ENCODE assay signal across 35 cellular contexts in the genomic region with DNA sequence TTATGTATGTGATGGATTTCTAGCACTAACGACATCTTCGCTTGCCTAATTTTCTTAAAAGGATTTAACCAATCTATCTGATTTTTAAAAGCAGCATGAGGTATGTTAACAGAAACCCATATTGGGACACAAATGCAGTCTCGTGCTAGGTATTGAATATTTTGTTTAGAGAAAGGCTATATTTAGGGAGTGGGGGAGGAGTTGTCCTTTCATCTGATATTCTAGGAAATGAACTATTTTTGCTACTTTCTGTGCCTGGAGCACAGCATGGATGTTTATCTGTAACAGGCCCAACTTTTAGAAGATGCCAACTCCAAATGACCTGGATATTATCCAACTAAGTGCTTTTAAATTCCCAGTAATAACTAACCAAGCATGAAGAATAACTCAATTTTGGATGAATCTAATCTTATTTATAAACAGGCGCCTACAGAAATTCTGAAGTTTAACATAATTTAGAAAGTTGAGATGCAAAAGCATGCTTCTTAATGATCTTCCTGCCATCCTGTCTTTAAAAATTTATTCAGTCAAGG.
DNase-seq lines count a peak whose midpoint lies in the region; ATAC-seq, FAIRE-seq and TF ChIP-seq lines count a peak whose summit lies in the region.
"Had no signal": no experiment of that assay in that cellular context is flagged by ENCODE, and none has a peak within 500 bp of the region (broad histone marks: within the 10 kb centered on the region; RNA-seq: fewer than 3 reads in every experiment).

No MANE protein-coding gene starts in this region.

- H4K20me1 ChIP-seq in HepG2 (ENCODE audit: insufficient read depth, low read length) (no peaks in the 10 kb centered on the region), SK-N-SH (ENCODE audit: insufficient read depth) (no peaks in the 10 kb centered on the region), K562 (replicated peaks; ENCODE audit: control insufficient read depth, insufficient read depth, low read length) (no peaks in the 10 kb centered on the region)
- H4K20me1 ChIP-seq: BLaER1; BLaER1 treated with 17β-estradiol and CSF1 and Interleukin-3, amounts not matched to agents 10 nM and 100 nM had no signal

- H3K79me2 ChIP-seq in HepG2 (ENCODE audit: insufficient read depth, low read length), result no peaks in the 10 kb centered on the region
- no peaks in the 10 kb centered on the region for H3K79me2 ChIP-seq in SK-N-SH (ENCODE audit: insufficient read depth)
- H3K79me2 ChIP-seq in K562 (ENCODE audit: control insufficient read depth, insufficient read depth, low read length), result no peaks in the 10 kb centered on the region

- ATAC-seq in HepG2 (no peak), right lobe of liver (no peak), SK-N-SH treated with all-trans-retinoic acid at 6 μM for 48 hours (no peak), K562 (no peak)
- ATAC-seq: A549; CD8-positive, alpha-beta T cell had no signal

- no peak overlapping the region for H3K4me3 ChIP-seq in HepG2 (replicated peaks in 1 of 3; ENCODE audit: insufficient read depth in 1 of 3, low read depth in 2 of 3, low read length in 3 of 3)
- H3K4me3 ChIP-seq in right lobe of liver, result no peak overlapping the region
- H3K4me3 ChIP-seq in SK-N-SH (ENCODE audit: low read depth in 2 of 2, low read length in 1 of 2), result no peak overlapping the region
- H3K4me3 ChIP-seq in K562, result no peak overlapping the region
- no peak overlapping the region for H3K4me3 ChIP-seq in Peyer's patch
- H3K4me3 ChIP-seq: A549; BLaER1; BLaER1 treated with 17β-estradiol and CSF1 and Interleukin-3, amounts not matched to agents 10 nM and 100 nM had no signal

- H3K36me3 ChIP-seq in HepG2 (replicated peaks in 1 of 2; ENCODE audit: control insufficient read depth in 1 of 2, insufficient read depth in 2 of 2, low read length in 2 of 2) (no peaks in the 10 kb centered on the region), right lobe of liver (no peaks in the 10 kb centered on the region), SK-N-SH (replicated peaks in 1 of 2; ENCODE audit: control insufficient read depth in 1 of 2, insufficient read depth in 2 of 2, low read length in 1 of 2) (no peaks in the 10 kb centered on the region), K562 (ENCODE audit: control insufficient read depth, insufficient read depth, low read length) (no peaks in the 10 kb centered on the region), Peyer's patch (no peaks in the 10 kb centered on the region)
- H3K36me3 ChIP-seq: BE2C; BLaER1; BLaER1 treated with 17β-estradiol and CSF1 and Interleukin-3, amounts not matched to agents 10 nM and 100 nM had no signal

- FAIRE-seq in HepG2 (lab: Jason Lieb, UNC) (peak; percentile 66), K562 (lab: Jason Lieb, UNC) (no peak)
- FAIRE-seq: A204.1, A549, D721Med had no signal

- POLR2A ChIA-PET in HepG2 (lab: Yijun Ruan, JAX), result no interaction called here
- POLR2A ChIA-PET in SK-N-SH (lab: Yijun Ruan, JAX), result no interaction called here
- POLR2A ChIA-PET in K562 (lab: Yijun Ruan, JAX), result no interaction called here

- no peak for TF ChIP-seq RAD21 in HepG2 (CRISPR knock-in tag; IDR thresholded peaks at IDR 0.05)
- no peak for TF ChIP-seq RAD21 in SK-N-SH (IDR thresholded peaks at IDR 0.05; ENCODE audit: low read length)
- TF ChIP-seq RAD21 in K562 (CRISPR knock-in tag; conservative IDR thresholded peaks at IDR 0.05 in 1 of 2, IDR thresholded peaks at IDR 0.05 in 1 of 2), result no peak

- TF ChIP-seq CTCF in HepG2 (CRISPR knock-in tag; IDR thresholded peaks at IDR 0.05), result no peak
- TF ChIP-seq CTCF in right lobe of liver (IDR thresholded peaks at IDR 0.05), result no peak
- TF ChIP-seq CTCF in SK-N-SH (IDR thresholded peaks at IDR 0.05), result no peak
- TF ChIP-seq CTCF in K562 (IDR thresholded peaks at IDR 0.05 in 2 of 3, conservative IDR thresholded peaks at IDR 0.05 in 1 of 3; ENCODE audit: insufficient read depth in 2 of 3, low read depth in 1 of 3, low read length in 3 of 3), result no peak
- TF ChIP-seq CTCF in Peyer's patch (IDR thresholded peaks at IDR 0.05), result no peak

- H3K4me1 ChIP-seq in HepG2 (ENCODE audit: insufficient read depth, low read length), result no peaks in the 10 kb centered on the region
- no peaks in the 10 kb centered on the region for H3K4me1 ChIP-seq in right lobe of liver
- H3K4me1 ChIP-seq in SK-N-SH (ENCODE audit: control insufficient read depth in 1 of 2, insufficient read depth in 2 of 2, low read depth in 1 of 2, low read length in 1 of 2), result peaks cover 0 to 16% of the 10 kb centered on the region in 2 experiments; a peak in 2 of 4 replicates
- H3K4me1 ChIP-seq in K562 (replicated peaks in 1 of 2; ENCODE audit: control insufficient read depth in 2 of 2, insufficient read depth in 2 of 2, low read length in 2 of 2), result 0 out of 5 replicates have a peak, but pooled peaks cover 0 to 4% of the 10 kb centered on the region in 2 experiments
- H3K4me1 ChIP-seq in Peyer's patch, result no peaks in the 10 kb centered on the region
- H3K4me1 ChIP-seq: A549; BLaER1; BLaER1 treated with 17β-estradiol and CSF1 and Interleukin-3, amounts not matched to agents 10 nM and 100 nM; Caco-2 had no signal

- H3K27me3 ChIP-seq in HepG2 (ENCODE audit: control insufficient read depth in 1 of 2, insufficient read depth in 2 of 2, low read length in 2 of 2) (no peaks in the 10 kb centered on the region), right lobe of liver (no peaks in the 10 kb centered on the region), SK-N-SH (ENCODE audit: insufficient read depth) (no peaks in the 10 kb centered on the region), K562 (ENCODE audit: control insufficient read depth in 2 of 2, insufficient read depth in 2 of 2, low read length in 2 of 2) (no peaks in the 10 kb centered on the region), Peyer's patch (no peaks in the 10 kb centered on the region)
- H3K27me3 ChIP-seq: BE2C; BLaER1; BLaER1 treated with 17β-estradiol and CSF1 and Interleukin-3, amounts not matched to agents 10 nM and 100 nM had no signal

- H3K9ac ChIP-seq in HepG2 (ENCODE audit: insufficient read depth, low read depth, low read length) (no peak overlapping the region), SK-N-SH (no peak overlapping the region), K562 (ENCODE audit: insufficient read depth in 1 of 2, low read depth in 2 of 2, low read length in 2 of 2) (no peak overlapping the region)
- H3K9ac ChIP-seq: BLaER1; BLaER1 treated with 17β-estradiol and CSF1 and Interleukin-3, amounts not matched to agents 10 nM and 100 nM had no signal

- DNase-seq in HepG2 (ENCODE audit: low spot score), result no peak
- DNase-seq in right lobe of liver, result no peak
- peak; percentile 15 for DNase-seq in SK-N-SH
- peak in 2 of 4 experiments; percentile 14 to 20 for DNase-seq in K562 (ENCODE audit: extremely low read depth in 1 of 4, low spot score in 3 of 4)
- no peak for DNase-seq in amniotic stem cell (lab: John Stamatoyannopoulos, UW)
- no peak for DNase-seq in Peyer's patch
- no peak for DNase-seq in NCI-H526 treated with DMSO at 0.1 percent for 48 hours (lab: John Stamatoyannopoulos, UW)
- DNase-seq: 8988T; ACHN; AML-193; BE2C; C1 segment of cervical spinal cord; Caco-2; Calu3; CD4-positive, alpha-beta memory T cell; CD4-positive, alpha-beta T cell; CD4-positive, CD25-positive, alpha-beta regulatory T cell; CD8-positive, alpha-beta memory T cell; CD8-positive, alpha-beta T cell; COR-L47; DMS 273 treated with DMSO at 0.1 percent for 48 hours; DMS153; DMS53; DMS79; DMS79 treated with DMSO at 0.1 percent for 48 hours; DND-41; EL had no signal

- no peak overlapping the region for H3K4me2 ChIP-seq in HepG2 (ENCODE audit: low read depth, low read length)
- no peak overlapping the region for H3K4me2 ChIP-seq in SK-N-SH
- H3K4me2 ChIP-seq in K562 (ENCODE audit: insufficient read depth, low read length), result no peak overlapping the region
- H3K4me2 ChIP-seq: A549; BLaER1; BLaER1 treated with 17β-estradiol and CSF1 and Interleukin-3, amounts not matched to agents 10 nM and 100 nM had no signal

- intact Hi-C loops in HepG2 (cut with micrococcal nuclease; ENCODE audit: unreplicated experiment) (no loop called here), right lobe of liver (cut with DNase I) (loop anchor here in 1 of 2 donors (10.0 kb wide), 1 partner anchor 49 kb away; no protein-coding TSS in a partner anchor), K562 (cut with micrococcal nuclease) (no loop called here)

- TF ChIP-seq EP300 in HepG2 (IDR thresholded peaks at IDR 0.05; ENCODE audit: low read depth in 2 of 2, low read length in 2 of 2) (no peak), HepG2 (CRISPR knock-in tag; IDR thresholded peaks at IDR 0.05; ENCODE audit: borderline replicate concordance) (no peak), SK-N-SH (IDR thresholded peaks at IDR 0.05; ENCODE audit: borderline replicate concordance in 1 of 2, low read depth in 1 of 2, low read length in 1 of 2) (peak in 1 of 2 experiments; percentile 71; a peak in 2 of 4 replicates), K562 (IDR thresholded peaks at IDR 0.05; ENCODE audit: low read length) (no peak)

- no peak overlapping the region for H3K27ac ChIP-seq in HepG2 (ENCODE audit: extremely low read length, insufficient read depth, low read length)
- no peak overlapping the region for H3K27ac ChIP-seq in right lobe of liver
- peak overlapping the region in 1 of 2 experiments; percentile 53; a peak in 1 of 4 replicates for H3K27ac ChIP-seq in SK-N-SH (ENCODE audit: low read depth in 2 of 2, low read length in 1 of 2)
- no peak overlapping the region for H3K27ac ChIP-seq in K562 (ENCODE audit: extremely low read depth, low read depth, low read length)
- no peak overlapping the region for H3K27ac ChIP-seq in Peyer's patch
- H3K27ac ChIP-seq: 22Rv1; A549; BLaER1; BLaER1 treated with 17β-estradiol and CSF1 and Interleukin-3, amounts not matched to agents 10 nM and 100 nM; C4-2B had no signal

- in situ Hi-C loops in HepG2 (cut with HindIII; ENCODE audit: extremely low pct_ligation_motif_present, low pct_unique_long_range_greater_than_20kb), result no loop called here
- in situ Hi-C loops in K562 (cut with MboI), result no loop called here

- no TSS peak for BruUV-seq in HepG2 (replicated peaks; lab: Mats Ljungman, UMichigan)
- no TSS peak for BruUV-seq in K562 (replicated peaks; lab: Mats Ljungman, UMichigan)

- H3K9me2 ChIP-seq in SK-N-SH, result no peaks in the 10 kb centered on the region

- H3K9me1 ChIP-seq in K562 (ENCODE audit: control insufficient read depth, insufficient read depth, low read length), result no peaks in the 10 kb centered on the region

- no peaks in the 10 kb centered on the region for H3K9me3 ChIP-seq in HepG2 (ENCODE audit: low read length)
- no peaks in the 10 kb centered on the region for H3K9me3 ChIP-seq in right lobe of liver
- no peaks in the 10 kb centered on the region for H3K9me3 ChIP-seq in SK-N-SH
- H3K9me3 ChIP-seq in K562 (replicated peaks; ENCODE audit: control insufficient read depth, insufficient read depth, low read depth, low read length), result no peaks in the 10 kb centered on the region
- no peaks in the 10 kb centered on the region for H3K9me3 ChIP-seq in Peyer's patch
- H3K9me3 ChIP-seq: A549; BE2C; BLaER1; BLaER1 treated with 17β-estradiol and CSF1 and Interleukin-3, amounts not matched to agents 10 nM and 100 nM had no signal

- 13% methylated on average over 4 of the region's 4 CpGs for whole genome bisulfite sequencing in HepG2 (ENCODE audit: low lambda C conversion rate)
- 53% methylated on average over 4 of the region's 4 CpGs for WGBS in right lobe of liver (ENCODE audit: insufficient coverage, low coverage, low lambda C conversion rate, missing lambda C conversion rate)
- 12% methylated on average over 4 of the region's 4 CpGs for WGBS in SK-N-SH (ENCODE audit: low lambda C conversion rate)
- WGBS in K562 (ENCODE audit: insufficient coverage, low coverage, missing lambda C conversion rate), result 11% methylated on average over 4 of the region's 4 CpGs

- CTCF ChIA-PET in HepG2 (lab: Yijun Ruan, JAX; ENCODE audit: low intra/inter-chr PET ratio, low total read pairs), result no interaction called here
- CTCF ChIA-PET in SK-N-SH (lab: Yijun Ruan, JAX), result interaction anchor here (1.2 to 1.6 kb wide), 2 partner anchors 46 to 197 kb away, joined by 3 to 5 read pairs; no protein-coding TSS in a partner anchor
- CTCF ChIA-PET in K562 (lab: Yijun Ruan, JAX; ENCODE audit: low intra/inter-chr PET ratio), result no interaction called here

- H2AFZ ChIP-seq in HepG2 (ENCODE audit: low read length) (no peak overlapping the region), SK-N-SH (ENCODE audit: low read depth) (no peak overlapping the region), K562 (ENCODE audit: low read depth, low read length) (no peak overlapping the region)

- no peak for TF ChIP-seq POLR2A in HepG2 (IDR thresholded peaks at IDR 0.05; ENCODE audit: insufficient read depth in 1 of 2, low read depth in 2 of 2, low read length in 2 of 2)
- TF ChIP-seq POLR2A in right lobe of liver (IDR thresholded peaks at IDR 0.05), result no peak
- TF ChIP-seq POLR2A in K562 (conservative IDR thresholded peaks at IDR 0.05), result no peak
- no peak for TF ChIP-seq POLR2A in Peyer's patch (IDR thresholded peaks at IDR 0.05)

- H3F3A ChIP-seq in SK-N-SH (replicated peaks; ENCODE audit: insufficient read depth), result no peaks in the 10 kb centered on the region
